1 cellular context compared by ENCODE assay signal in the genomic region with DNA sequence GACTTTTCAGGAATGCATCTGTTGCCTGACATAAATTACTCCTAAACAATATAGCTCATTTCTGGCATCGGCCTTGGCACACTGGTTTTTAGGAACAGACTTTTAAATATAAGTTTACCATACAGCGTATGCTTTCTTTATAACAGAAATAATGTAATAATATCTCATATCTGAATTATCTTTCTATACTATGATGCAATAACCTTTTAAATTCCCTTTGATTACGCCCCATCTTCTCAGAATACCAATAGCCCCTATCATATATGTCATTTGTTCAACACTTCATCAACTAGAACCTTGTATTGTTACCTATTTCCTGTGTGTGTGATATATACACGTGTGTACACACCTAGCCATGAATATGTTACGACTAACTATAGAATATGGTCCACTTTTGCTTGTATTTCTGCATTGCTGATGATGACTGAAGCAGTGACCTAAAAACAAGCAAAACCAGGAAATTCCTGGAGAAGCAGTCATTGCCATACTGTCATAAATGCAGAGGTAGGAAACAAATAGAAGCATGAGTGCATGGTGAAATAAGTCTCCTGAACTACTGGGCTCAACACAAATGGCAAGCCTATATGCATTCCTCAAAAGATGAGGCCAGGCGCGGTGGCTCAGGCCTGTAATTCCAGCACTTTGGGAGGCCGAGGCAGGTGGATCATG.
TF ChIP-seq lines count a peak whose summit lies in the region.

No MANE protein-coding gene starts in this region.

TF ChIP-seq in K562, 482 proteins besides CTCF, POLR2A, EP300 and RAD21:
- TF ChIP-seq NEUROD1 (IDR thresholded peaks at IDR 0.05; ENCODE audit: borderline replicate concordance, low read depth, low read length, partially characterized antibody) (no peak), CEBPB (tag; IDR thresholded peaks at IDR 0.05) (peak; percentile 45), NELFE (IDR thresholded peaks at IDR 0.05; ENCODE audit: insufficient read depth, insufficient read length) (no peak), CEBPG (CRISPR knock-in tag; IDR thresholded peaks at IDR 0.05) (no peak), CEBPG (tag; conservative IDR thresholded peaks at IDR 0.05 in 1 of 2, IDR thresholded peaks at IDR 0.05 in 1 of 2) (peak in 1 of 2 experiments; percentile 80; a peak in 2 of 4 replicates)
